In genomic region chrX:128781506-128781905, GRCh38 we compare ENCODE assay signal across 8 cellular contexts.
DNase-seq lines count a peak whose midpoint lies in the region; ATAC-seq and TF ChIP-seq lines count a peak whose summit lies in the region.

No MANE protein-coding gene starts in this region.

- H3K9me3 Mint-ChIP-seq in endodermal cell = peaks cover 64% of the 10 kb centered on the region

- peaks cover 13% of the 10 kb centered on the region for H3K4me1 Mint-ChIP-seq in endodermal cell

- no peak overlapping the region for H3K9ac ChIP-seq in endodermal cell (ENCODE audit: extremely low read depth, low read length, poor library complexity, severe bottlenecking)

- H3K36me3 Mint-ChIP-seq in endodermal cell (ENCODE audit: low read depth) = peaks cover 17% of the 10 kb centered on the region

- no peaks in the 10 kb centered on the region for H3K27me3 Mint-ChIP-seq in endodermal cell (ENCODE audit: insufficient read depth)

- H3K27me3 ChIP-seq in endodermal cell (ENCODE audit: control insufficient read depth, insufficient read depth, low read length, poor library complexity, severe bottlenecking) (no peaks in the 10 kb centered on the region), testis (no peaks in the 10 kb centered on the region), vagina (no peaks in the 10 kb centered on the region)

- DNase-seq in Ammon's horn (ENCODE audit: low spot score) (peak; percentile 2), NCI-H774 (lab: John Stamatoyannopoulos, UW) (peak; percentile 26), endodermal cell (peak; percentile 83), testis (peak; percentile 53), cerebellar nuclear complex (lab: John Stamatoyannopoulos, UW) (no peak), vagina (ENCODE audit: extremely low spot score in 2 of 2) (no peak)

- TF ChIP-seq CTCF in GM12875 (IDR thresholded peaks at IDR 0.05; ENCODE audit: borderline replicate concordance, insufficient read depth, low read depth, low read length) (peak; percentile 24; the same call in 1 of the 2 replicates), endodermal cell (conservative IDR thresholded peaks at IDR 0.05) (peak; percentile 76), testis (IDR thresholded peaks at IDR 0.05) (no peak), vagina (IDR thresholded peaks at IDR 0.05) (no peak)

- no peak overlapping the region for H3K27ac ChIP-seq in endodermal cell (ENCODE audit: low read depth, low read length)
- no peak overlapping the region for H3K27ac ChIP-seq in testis
- no peak overlapping the region for H3K27ac ChIP-seq in vagina

- TF ChIP-seq POLR2A in testis (IDR thresholded peaks at IDR 0.05) (no peak), vagina (IDR thresholded peaks at IDR 0.05) (no peak)

- no peak for ATAC-seq in HG03280 (IDR thresholded peaks at IDR 0.05; ENCODE audit: unreplicated experiment)

- intact Hi-C loops in testis (cut with DNase I; ENCODE audit: low total_unique reads) = no loop called here
- intact Hi-C loops in vagina (cut with DNase I) = no loop called here

- H3K9me3 ChIP-seq in endodermal cell (ENCODE audit: control insufficient read depth, low read length) (no peaks in the 10 kb centered on the region), testis (no peaks in the 10 kb centered on the region), vagina (no peaks in the 10 kb centered on the region)

- no peak overlapping the region for H3K4me3 ChIP-seq in GM12875 (ENCODE audit: low read depth, low read length)
- no peak overlapping the region for H3K4me3 ChIP-seq in endodermal cell (ENCODE audit: low read length)
- H3K4me3 ChIP-seq in testis = no peak overlapping the region
- H3K4me3 ChIP-seq in vagina = no peak overlapping the region

- 60% methylated on average over 1 of the region's 1 CpG; no CpG with 5 or more reads in 1 of the 2 experiments for WGBS in endodermal cell (ENCODE audit: insufficient coverage in 1 of 2, insufficient read length in 1 of 2), 2 experiments
- 80% methylated on average over 1 of the region's 1 CpG; no CpG with 5 or more reads in 1 of the 2 donors for WGBS in testis, 2 donors

- H3K4me1 ChIP-seq in endodermal cell (ENCODE audit: control insufficient read depth, insufficient read depth, low read length) = peaks cover 4% of the 10 kb centered on the region
- no peaks in the 10 kb centered on the region for H3K4me1 ChIP-seq in testis
- H3K4me1 ChIP-seq in vagina = no peaks in the 10 kb centered on the region

- H3K36me3 ChIP-seq in endodermal cell (ENCODE audit: control insufficient read depth, insufficient read depth, low read length) (no peaks in the 10 kb centered on the region), testis (ENCODE audit: low read depth, missing control alignments) (no peaks in the 10 kb centered on the region), vagina (no peaks in the 10 kb centered on the region)

- H3K4me3 Mint-ChIP-seq in endodermal cell = no peak overlapping the region

- no peak overlapping the region for H3K27ac Mint-ChIP-seq in endodermal cell

Comparison
In these comparisons a context has a peak if more than half of its experiments do, and no peak if none do; other contexts are left out.
1. DNase-seq: peak in Ammon's horn (single experiment), NCI-H774 (single experiment), endodermal cell (single experiment) and testis (single experiment); none in cerebellar nuclear complex (0 of 2) and vagina (0 of 2).
2. CTCF ChIP-seq: peak in GM12875 (single experiment) and endodermal cell (single experiment); none in testis (0 of 3) and vagina (0 of 3).